Comparison of ENCODE assay signal across 11 cellular contexts in the genomic region with DNA sequence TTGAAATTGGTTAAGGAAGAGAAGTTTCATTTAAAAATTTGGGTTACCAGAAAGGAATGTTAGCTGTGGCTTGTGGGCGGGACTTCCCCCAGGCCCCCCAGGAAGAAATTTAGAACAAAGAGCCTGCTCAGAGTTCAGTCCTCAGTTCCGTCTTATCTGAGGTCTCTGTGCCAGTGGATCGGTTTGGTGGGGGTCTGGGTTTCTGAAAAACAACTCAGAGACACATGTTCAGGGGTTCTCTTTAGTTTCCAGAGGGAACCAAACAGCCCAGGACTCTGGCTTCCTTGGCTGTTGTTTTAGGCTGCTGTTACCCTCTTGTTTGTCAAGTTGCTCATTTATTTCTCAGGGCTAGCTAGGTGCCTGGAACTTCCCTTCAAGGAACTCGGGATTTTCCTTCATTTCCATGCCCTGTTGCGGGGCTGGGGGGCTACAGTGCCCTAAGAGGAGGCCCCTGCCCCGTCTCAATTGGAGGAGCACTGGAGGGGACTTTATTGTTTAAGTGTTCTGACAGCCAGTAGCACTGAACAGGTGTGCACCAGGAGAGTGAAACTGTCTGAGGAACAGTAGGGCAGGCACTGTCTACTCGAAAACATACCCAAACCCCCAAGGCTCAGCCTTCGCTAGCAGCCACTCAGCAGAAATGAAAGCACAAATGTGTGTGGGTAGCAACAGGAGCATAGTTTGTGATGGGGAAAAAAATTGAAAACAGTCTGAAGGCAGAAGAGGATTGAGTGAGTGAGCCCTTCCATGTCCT. TPM values are rescaled to one million over a fixed set of nuclear protein-coding genes. Genes with fewer than 3 reads are reported as not detected.
DNase-seq lines count a peak whose midpoint lies in the region; ATAC-seq and TF ChIP-seq lines count a peak whose summit lies in the region.
"Had no signal": no experiment of that assay in that cellular context is flagged by ENCODE, and none has a peak within 500 bp of the region (broad histone marks: within the 10 kb centered on the region; RNA-seq: fewer than 3 reads in every experiment).

No MANE protein-coding gene starts in this region.

- H3K4me3 Mint-ChIP-seq in WTC11: no peak overlapping the region
- no peak overlapping the region for H3K4me3 Mint-ChIP-seq in progenitor cell of endocrine pancreas (ENCODE audit: low read depth)

- TF ChIP-seq CTCF in DOHH2 (IDR thresholded peaks at IDR 0.05; ENCODE audit: low read depth, low read length, poor library complexity, severe bottlenecking): no peak
- TF ChIP-seq CTCF in WTC11 (IDR thresholded peaks at IDR 0.05): no peak
- TF ChIP-seq CTCF in progenitor cell of endocrine pancreas (IDR thresholded peaks at IDR 0.05; ENCODE audit: unreplicated experiment): no peak
- no peak for TF ChIP-seq CTCF in upper lobe of left lung (IDR thresholded peaks at IDR 0.05)

- intact Hi-C loops in Right ventricle myocardium inferior (cut with DNase I): no loop called here

- DNase-seq in WTC11 (ENCODE audit: low spot score) (no peak), progenitor cell of endocrine pancreas (ENCODE audit: low spot score, unreplicated experiment) (no peak), Right ventricle myocardium inferior (ENCODE audit: missing footprints) (no peak), upper lobe of left lung (no peak)
- no peak for DNase-seq in stimulated activated CD4-positive, alpha-beta T cell treated with anti-CD3 and anti-CD28 coated beads, Interleukin-4, amount 100 ng/mL, for 4 hours
- DNase-seq: NCI-H524 treated with DMSO at 0.1 percent for 48 hours, psoas muscle had no signal

- no peak for TF ChIP-seq POLR2A in upper lobe of left lung (IDR thresholded peaks at IDR 0.05)

- no peaks in the 10 kb centered on the region for H3K27me3 ChIP-seq in DOHH2 (ENCODE audit: control insufficient read depth, low read length)
- H3K27me3 ChIP-seq in upper lobe of left lung: no peaks in the 10 kb centered on the region

- CTCF ChIA-PET in WTC11 (lab: Charles Lee): interaction anchor here (2.0 kb wide), 1 partner anchor 184 kb away, joined by 9 read pairs; no protein-coding TSS in a partner anchor

- H3K9me3 ChIP-seq in DOHH2 (ENCODE audit: control insufficient read depth, insufficient read depth, low read length) (no peaks in the 10 kb centered on the region), upper lobe of left lung (no peaks in the 10 kb centered on the region)

- peaks cover 34% of the 10 kb centered on the region for H3K4me1 Mint-ChIP-seq in WTC11
- H3K4me1 Mint-ChIP-seq in progenitor cell of endocrine pancreas (ENCODE audit: low read depth): peaks cover 5% of the 10 kb centered on the region

- ATAC-seq in GM19328 (IDR thresholded peaks at IDR 0.05; ENCODE audit: unreplicated experiment) (peak; percentile 80), HG02938 (IDR thresholded peaks at IDR 0.05; ENCODE audit: unreplicated experiment) (peak; percentile 95), WTC11 (no peak), Right ventricle myocardium inferior (no peak), upper lobe of left lung (ENCODE audit: low FRiP score in 2 of 2) (no peak)
- ATAC-seq: psoas muscle had no signal

- WGBS in upper lobe of left lung, 2 donors: 74 to 75% methylated on average over 8 of the region's 8 CpGs

- 0 out of 2 replicates have a peak overlapping the region, but pooled peaks have one; percentile 14 for H3K4me2 ChIP-seq in DOHH2 (ENCODE audit: low read length)

- peaks cover 17% of the 10 kb centered on the region for H3K9me3 Mint-ChIP-seq in WTC11
- peaks cover 11% of the 10 kb centered on the region for H3K9me3 Mint-ChIP-seq in progenitor cell of endocrine pancreas (ENCODE audit: low read depth)

- no peak for TF ChIP-seq EP300 in upper lobe of left lung (IDR thresholded peaks at IDR 0.05)

- H4K20me1 ChIP-seq in DOHH2 (ENCODE audit: control insufficient read depth, insufficient read depth, low read depth, low read length): 0 out of 2 replicates have a peak, but pooled peaks cover 5% of the 10 kb centered on the region

- peaks cover 28% of the 10 kb centered on the region for H3F3A ChIP-seq in DOHH2 (ENCODE audit: control insufficient read depth, insufficient read depth)

- POLR2A ChIA-PET in WTC11 (lab: Charles Lee): interaction anchor here (0.9 to 1.0 kb wide), 2 partner anchors 15 to 19 kb away, joined by 3 to 4 read pairs; no protein-coding TSS in a partner anchor

- H3K9me2 ChIP-seq in DOHH2 (replicated peaks; ENCODE audit: control insufficient read depth, low read length): no peaks in the 10 kb centered on the region

- H3K36me3 ChIP-seq in DOHH2 (ENCODE audit: control insufficient read depth, low read length): peaks cover 97% of the 10 kb centered on the region
- H3K36me3 ChIP-seq in upper lobe of left lung: peaks cover 0 to 2% (median 0%) of the 10 kb centered on the region in 4 donors

- no peaks in the 10 kb centered on the region for H3K27me3 Mint-ChIP-seq in WTC11 (ENCODE audit: low read depth)
- H3K27me3 Mint-ChIP-seq in progenitor cell of endocrine pancreas: no peaks in the 10 kb centered on the region

- H3K36me3 Mint-ChIP-seq in WTC11: peaks cover 13% of the 10 kb centered on the region
- H3K36me3 Mint-ChIP-seq in progenitor cell of endocrine pancreas (ENCODE audit: insufficient read depth): peaks cover 2% of the 10 kb centered on the region

- no peak overlapping the region for H3K4me3 ChIP-seq in DOHH2 (ENCODE audit: low read length)
- no peak overlapping the region for H3K4me3 ChIP-seq in upper lobe of left lung
- H3K4me3 ChIP-seq: psoas muscle had no signal

- H3K27ac ChIP-seq in DOHH2 (ENCODE audit: low read depth, low read length) (no peak overlapping the region), upper lobe of left lung (no peak overlapping the region)
- H3K27ac ChIP-seq: psoas muscle had no signal

- H3K79me2 ChIP-seq in DOHH2 (ENCODE audit: control insufficient read depth, low read length): peaks cover 65% of the 10 kb centered on the region

- H3K27ac Mint-ChIP-seq in WTC11: peak overlapping the region; percentile 75
- H3K27ac Mint-ChIP-seq in progenitor cell of endocrine pancreas: no peak overlapping the region

- H3K4me1 ChIP-seq in DOHH2 (ENCODE audit: control insufficient read depth, low read length): peaks cover 60% of the 10 kb centered on the region
- no peaks in the 10 kb centered on the region for H3K4me1 ChIP-seq in upper lobe of left lung
- H3K4me1 ChIP-seq: psoas muscle had no signal

TF ChIP-seq in WTC11, 78 proteins besides CTCF, POLR2A, EP300 and RAD21:
- TF ChIP-seq, protein P1, sequence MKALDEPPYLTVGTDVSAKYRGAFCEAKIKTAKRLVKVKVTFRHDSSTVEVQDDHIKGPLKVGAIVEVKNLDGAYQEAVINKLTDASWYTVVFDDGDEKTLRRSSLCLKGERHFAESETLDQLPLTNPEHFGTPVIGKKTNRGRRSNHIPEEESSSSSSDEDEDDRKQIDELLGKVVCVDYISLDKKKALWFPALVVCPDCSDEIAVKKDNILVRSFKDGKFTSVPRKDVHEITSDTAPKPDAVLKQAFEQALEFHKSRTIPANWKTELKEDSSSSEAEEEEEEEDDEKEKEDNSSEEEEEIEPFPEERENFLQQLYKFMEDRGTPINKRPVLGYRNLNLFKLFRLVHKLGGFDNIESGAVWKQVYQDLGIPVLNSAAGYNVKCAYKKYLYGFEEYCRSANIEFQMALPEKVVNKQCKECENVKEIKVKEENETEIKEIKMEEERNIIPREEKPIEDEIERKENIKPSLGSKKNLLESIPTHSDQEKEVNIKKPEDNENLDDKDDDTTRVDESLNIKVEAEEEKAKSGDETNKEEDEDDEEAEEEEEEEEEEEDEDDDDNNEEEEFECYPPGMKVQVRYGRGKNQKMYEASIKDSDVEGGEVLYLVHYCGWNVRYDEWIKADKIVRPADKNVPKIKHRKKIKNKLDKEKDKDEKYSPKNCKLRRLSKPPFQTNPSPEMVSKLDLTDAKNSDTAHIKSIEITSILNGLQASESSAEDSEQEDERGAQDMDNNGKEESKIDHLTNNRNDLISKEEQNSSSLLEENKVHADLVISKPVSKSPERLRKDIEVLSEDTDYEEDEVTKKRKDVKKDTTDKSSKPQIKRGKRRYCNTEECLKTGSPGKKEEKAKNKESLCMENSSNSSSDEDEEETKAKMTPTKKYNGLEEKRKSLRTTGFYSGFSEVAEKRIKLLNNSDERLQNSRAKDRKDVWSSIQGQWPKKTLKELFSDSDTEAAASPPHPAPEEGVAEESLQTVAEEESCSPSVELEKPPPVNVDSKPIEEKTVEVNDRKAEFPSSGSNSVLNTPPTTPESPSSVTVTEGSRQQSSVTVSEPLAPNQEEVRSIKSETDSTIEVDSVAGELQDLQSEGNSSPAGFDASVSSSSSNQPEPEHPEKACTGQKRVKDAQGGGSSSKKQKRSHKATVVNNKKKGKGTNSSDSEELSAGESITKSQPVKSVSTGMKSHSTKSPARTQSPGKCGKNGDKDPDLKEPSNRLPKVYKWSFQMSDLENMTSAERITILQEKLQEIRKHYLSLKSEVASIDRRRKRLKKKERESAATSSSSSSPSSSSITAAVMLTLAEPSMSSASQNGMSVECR (CRISPR knock-in tag; IDR thresholded peaks at IDR 0.05; ENCODE audit: borderline replicate concordance): no peak
- TF ChIP-seq ZNF317 (CRISPR knock-in tag; IDR thresholded peaks at IDR 0.05; ENCODE audit: borderline replicate concordance, low read depth): no peak
- TF ChIP-seq TCF7 (CRISPR knock-in tag; IDR thresholded peaks at IDR 0.05; ENCODE audit: low read depth): no peak
- TF ChIP-seq, protein P2, sequence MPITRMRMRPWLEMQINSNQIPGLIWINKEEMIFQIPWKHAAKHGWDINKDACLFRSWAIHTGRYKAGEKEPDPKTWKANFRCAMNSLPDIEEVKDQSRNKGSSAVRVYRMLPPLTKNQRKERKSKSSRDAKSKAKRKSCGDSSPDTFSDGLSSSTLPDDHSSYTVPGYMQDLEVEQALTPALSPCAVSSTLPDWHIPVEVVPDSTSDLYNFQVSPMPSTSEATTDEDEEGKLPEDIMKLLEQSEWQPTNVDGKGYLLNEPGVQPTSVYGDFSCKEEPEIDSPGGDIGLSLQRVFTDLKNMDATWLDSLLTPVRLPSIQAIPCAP (CRISPR knock-in tag; IDR thresholded peaks at IDR 0.05): no peak
- no peak for TF ChIP-seq TEAD4 (CRISPR knock-in tag; IDR thresholded peaks at IDR 0.05)

RNA-seq across cellular contexts. Expression of a gene that starts 59.9 kb away (rescaled TPM):
- total RNA-seq in WTC11 (2021): 3.4 to 4.9 TPM (median 4.4 TPM) in 3 replicates
- 1.9 and 2.5 TPM in 2 replicates for total RNA-seq in progenitor cell of endocrine pancreas
- 7.3 TPM for total RNA-seq in Right ventricle myocardium inferior
- 100 to 1,000 TPM; 113 to 686 (median 280) TPM for total RNA-seq in upper lobe of left lung
- total RNA-seq: chondrocyte had no signal

Comparison
In these comparisons a context has a peak if more than half of its experiments do, and no peak if none do; other contexts are left out.
1. ATAC-seq: peak in GM19328 (single experiment) and HG02938 (single experiment); none in WTC11 (single experiment), Right ventricle myocardium inferior (single experiment) and upper lobe of left lung (0 of 2).
2. RNA of a gene that starts 59.9 kb away (total RNA-seq): 113 to 686 TPM in upper lobe of left lung; 7.3 TPM in Right ventricle myocardium inferior (single experiment), 3.4 to 4.9 TPM in WTC11 and 1.9 to 2.5 TPM in progenitor cell of endocrine pancreas; every median in the first group is over 10 times any median in the second.